ENCODE assay signal across 8 cellular contexts in the genomic region with DNA sequence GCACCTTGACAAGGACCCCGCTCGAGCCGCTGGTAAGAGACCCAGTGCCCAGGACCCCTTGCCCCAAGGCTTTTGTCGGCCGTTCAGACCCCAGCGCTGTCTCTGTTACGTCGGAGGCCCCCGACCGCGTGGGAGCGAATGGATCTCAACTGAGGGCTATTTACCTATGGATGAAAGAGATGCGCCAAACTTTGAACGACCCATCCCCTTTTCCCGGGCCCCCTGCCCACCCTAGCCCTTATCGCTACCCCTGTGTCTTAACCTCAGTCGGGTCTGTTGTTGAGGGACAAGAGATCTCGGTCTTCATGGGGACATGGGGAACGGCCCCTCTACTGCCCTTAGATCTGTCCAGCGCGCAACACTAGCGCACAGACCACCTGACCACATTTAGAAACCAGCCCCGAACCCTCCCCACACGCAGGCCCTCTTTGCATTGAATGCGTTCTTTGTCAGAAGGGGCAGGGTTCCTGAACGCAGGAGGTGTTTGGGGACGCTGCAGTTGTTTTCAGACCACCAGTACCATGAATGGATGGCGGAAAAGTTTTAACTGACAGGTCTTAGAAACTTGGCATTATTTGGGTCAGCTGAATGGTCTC. TPM values are rescaled to one million over a fixed set of nuclear protein-coding genes. Genes with fewer than 3 reads are reported as not detected.
DNase-seq lines count a peak whose midpoint lies in the region; ATAC-seq, FAIRE-seq and TF ChIP-seq lines count a peak whose summit lies in the region.

No MANE protein-coding gene starts in this region.

- in situ Hi-C loops in mammary epithelial cell (cut with MboI; ENCODE audit: low sequenced_read_pairs in 2 of 2): loop anchor here in 1 of 2 donors (25.0 kb wide), 1 partner anchor 306 kb away; a partner anchor contains a TSS

- peak overlapping the region; percentile 90 for H2AFZ ChIP-seq in mammary epithelial cell (ENCODE audit: low read depth, low read length)
- no peak overlapping the region for H2AFZ ChIP-seq in mesenchymal stem cell (ENCODE audit: low read depth, low read length)

- H4K91ac ChIP-seq in mesenchymal stem cell (ENCODE audit: low read length): no peak overlapping the region

- dilution Hi-C loops in mammary epithelial cell (cut with HindIII; ENCODE audit: low sequenced_read_pairs): no loop called here

- TF ChIP-seq CTCF in mammary epithelial cell (conservative IDR thresholded peaks at IDR 0.05 in 1 of 2, IDR thresholded peaks at IDR 0.05 in 1 of 2; ENCODE audit: extremely low read depth in 1 of 2, insufficient read depth in 1 of 2, low read depth in 1 of 2, low read length in 2 of 2): no peak
- TF ChIP-seq CTCF in vagina (IDR thresholded peaks at IDR 0.05): no peak

- H3K23ac ChIP-seq in mesenchymal stem cell (ENCODE audit: low read length in 2 of 2): no peak overlapping the region

- H3K4ac ChIP-seq in mesenchymal stem cell (ENCODE audit: low read depth in 1 of 2, low read length in 2 of 2): no peak overlapping the region

- peaks cover 2% of the 10 kb centered on the region for H3K79me1 ChIP-seq in mesenchymal stem cell (replicated peaks; ENCODE audit: low read length, poor library complexity, severe bottlenecking)

- ATAC-seq in GM21723 (IDR thresholded peaks at IDR 0.05; ENCODE audit: unreplicated experiment): no peak

- H3K9ac ChIP-seq in mammary epithelial cell (ENCODE audit: insufficient read depth, low read length): peak overlapping the region; percentile 30
- peak overlapping the region; percentile 87 for H3K9ac ChIP-seq in mesenchymal stem cell (ENCODE audit: low read length)

- CTCF ChIA-PET in mammary epithelial cell (lab: Charles Lee; ENCODE audit: low non-redundant PET): no interaction called here

- H2BK12ac ChIP-seq in mesenchymal stem cell (ENCODE audit: low read length in 2 of 2): no peak overlapping the region

- H3K4me2 ChIP-seq in mammary epithelial cell (ENCODE audit: insufficient read depth, low read depth, low read length) (peak overlapping the region; percentile 94), mesenchymal stem cell (ENCODE audit: low read length, poor library complexity, severe bottlenecking) (peak overlapping the region; percentile 95)

- no peak overlapping the region for H2BK15ac ChIP-seq in mesenchymal stem cell (ENCODE audit: low read depth, poor library complexity, severe bottlenecking)

- no peak overlapping the region for H2BK5ac ChIP-seq in mesenchymal stem cell (ENCODE audit: low read depth, low read length, poor library complexity, severe bottlenecking)

- peak; percentile 15 for DNase-seq in stimulated activated CD4-positive, alpha-beta T cell treated with anti-CD3 and anti-CD28 coated beads, Interleukin-15, amount 100 ng/mL, for 24 hours
- DNase-seq in stimulated activated CD4-positive, alpha-beta T cell treated with anti-CD3 and anti-CD28 coated beads, Interleukin-12 subunit alpha, Interleukin-12 subunit beta, amount 100 ng/mL, for 4 hours: no peak
- DNase-seq in mammary epithelial cell (no peak), mesenchymal stem cell (peak; percentile 21), vagina (ENCODE audit: extremely low spot score in 2 of 2) (no peak), GM19239 (ENCODE audit: insufficient read length, low spot score) (no peak), HuH-7.5 (ENCODE audit: low spot score) (no peak)

- H4K8ac ChIP-seq in mesenchymal stem cell (ENCODE audit: low read length): no peak overlapping the region

- no peaks in the 10 kb centered on the region for H3K27me3 ChIP-seq in mammary epithelial cell (ENCODE audit: insufficient read depth, low read length)
- H3K27me3 ChIP-seq in mesenchymal stem cell (ENCODE audit: control insufficient read depth in 1 of 2, insufficient read depth in 1 of 2, low read length in 2 of 2): no peaks in the 10 kb centered on the region
- no peaks in the 10 kb centered on the region for H3K27me3 ChIP-seq in vagina

- H3K79me2 ChIP-seq in mammary epithelial cell (ENCODE audit: insufficient read depth, low read length): no peaks in the 10 kb centered on the region

- H3K4me1 ChIP-seq in mammary epithelial cell (ENCODE audit: insufficient read depth, low read length): peaks cover 12% of the 10 kb centered on the region
- peaks cover 9% of the 10 kb centered on the region for H3K4me1 ChIP-seq in mesenchymal stem cell (ENCODE audit: control insufficient read depth, insufficient read depth, low read depth, low read length)
- H3K4me1 ChIP-seq in vagina: peaks cover 11% of the 10 kb centered on the region

- H3K9me3 ChIP-seq in mammary epithelial cell (replicated peaks; ENCODE audit: insufficient read depth, low read length) (no peaks in the 10 kb centered on the region), mesenchymal stem cell (ENCODE audit: control insufficient read depth, low read length) (no peaks in the 10 kb centered on the region), vagina (no peaks in the 10 kb centered on the region)

- intact Hi-C loops in mammary epithelial cell (cut with micrococcal nuclease) (loop anchor here (5.0 kb wide), 1 partner anchor 331 kb away; no protein-coding TSS in a partner anchor), vagina (cut with DNase I) (no loop called here)

- no peak overlapping the region for H2AK5ac ChIP-seq in mesenchymal stem cell (ENCODE audit: low read length, severe bottlenecking)

- H3K27ac ChIP-seq in mammary epithelial cell (ENCODE audit: insufficient read depth, low read depth, low read length): no peak overlapping the region
- H3K27ac ChIP-seq in mesenchymal stem cell (ENCODE audit: low read length, poor library complexity, severe bottlenecking): no peak overlapping the region
- H3K27ac ChIP-seq in vagina: peak overlapping the region; percentile 74

- H3K18ac ChIP-seq in mesenchymal stem cell (ENCODE audit: low read depth in 1 of 2, low read length in 2 of 2): no peak overlapping the region

- no TSS peak for BruUV-seq in mammary epithelial cell (replicated peaks; lab: Mats Ljungman, UMichigan)

- no peak overlapping the region for H2BK120ac ChIP-seq in mesenchymal stem cell (ENCODE audit: low read depth, low read length)

- H4K20me1 ChIP-seq in mammary epithelial cell (ENCODE audit: insufficient read depth, low read length): no peaks in the 10 kb centered on the region

- peak overlapping the region; percentile 33 to 50 (median 40) for H3K4me3 ChIP-seq in mammary epithelial cell (replicated peaks in 1 of 3; ENCODE audit: insufficient read depth in 1 of 3, low read depth in 2 of 3, low read length in 3 of 3)
- peak overlapping the region; percentile 46 to 83 for H3K4me3 ChIP-seq in mesenchymal stem cell (ENCODE audit: insufficient read depth in 1 of 2, low read depth in 1 of 2, low read length in 2 of 2)
- H3K4me3 ChIP-seq in vagina: peak overlapping the region; percentile 54 to 56

- peaks cover 6% of the 10 kb centered on the region for H3K36me3 ChIP-seq in mammary epithelial cell (ENCODE audit: insufficient read depth, low read length)
- peaks cover 5 to 24% of the 10 kb centered on the region in 2 experiments for H3K36me3 ChIP-seq in mesenchymal stem cell (ENCODE audit: control insufficient read depth in 1 of 2, insufficient read depth in 2 of 2, low read depth in 1 of 2, low read length in 2 of 2)
- peaks cover 0 to 7% of the 10 kb centered on the region in 2 donors for H3K36me3 ChIP-seq in vagina

- FAIRE-seq in GM19239 (lab: Jason Lieb, UNC): no peak

- TF ChIP-seq POLR2A in vagina (IDR thresholded peaks at IDR 0.05): no peak

- WGBS in mammary epithelial cell (ENCODE audit: low coverage, missing lambda C conversion rate): 24% methylated on average over 14 of the region's 28 CpGs
- 28% methylated on average over 28 of the region's 28 CpGs for WGBS in mesenchymal stem cell

- no peak overlapping the region for H3K14ac ChIP-seq in mesenchymal stem cell (ENCODE audit: low read length in 2 of 2)

RNA-seq across cellular contexts. Expression of a gene that starts 0.6 kb away (rescaled TPM):
- total RNA-seq in mammary epithelial cell (under 1 TPM; 0.17 to 0.42 TPM), vagina (not detected)
- polyA plus RNA-seq in mammary epithelial cell: 0.57 TPM
- polyA minus RNA-seq in mammary epithelial cell: not detected
- polyA plus RNA-seq in mesenchymal stem cell (2013, experiment 1 of 2): 1.3 TPM
- 1.3 TPM for polyA plus RNA-seq in mesenchymal stem cell (2013, experiment 2 of 2)

RNA-seq across cellular contexts. Expression of a gene that starts 38.8 kb away (rescaled TPM):
- total RNA-seq in mammary epithelial cell: 100 to 1,000 TPM in 1 of 2 donors, 10 to 100 TPM in 1; 91.2 to 190 TPM
- polyA plus RNA-seq in mammary epithelial cell: 149 TPM
- polyA minus RNA-seq in mammary epithelial cell: 183 TPM
- 195 TPM for polyA plus RNA-seq in mesenchymal stem cell (2013, experiment 1 of 2)
- 179 TPM for polyA plus RNA-seq in mesenchymal stem cell (2013, experiment 2 of 2)
- total RNA-seq in vagina: 57.5 TPM

Comparison
In these comparisons a context has a peak if more than half of its experiments do, and no peak if none do; other contexts are left out.
1. DNase-seq: peak in stimulated activated CD4-positive, alpha-beta T cell treated with anti-CD3 and anti-CD28 coated beads, Interleukin-15, amount 100 ng/mL, for 24 hours (single experiment) and mesenchymal stem cell (single experiment); none in stimulated activated CD4-positive, alpha-beta T cell treated with anti-CD3 and anti-CD28 coated beads, Interleukin-12 subunit alpha, Interleukin-12 subunit beta, amount 100 ng/mL, for 4 hours (single experiment), mammary epithelial cell (single experiment), vagina (0 of 2), GM19239 (single experiment) and HuH-7.5 (single experiment).
2. Peak in every context shown above with its lines, with median percentiles within 50 percentile points of each other: H3K4me3 ChIP-seq.